4 cellular contexts compared by ENCODE assay signal in the genomic region with DNA sequence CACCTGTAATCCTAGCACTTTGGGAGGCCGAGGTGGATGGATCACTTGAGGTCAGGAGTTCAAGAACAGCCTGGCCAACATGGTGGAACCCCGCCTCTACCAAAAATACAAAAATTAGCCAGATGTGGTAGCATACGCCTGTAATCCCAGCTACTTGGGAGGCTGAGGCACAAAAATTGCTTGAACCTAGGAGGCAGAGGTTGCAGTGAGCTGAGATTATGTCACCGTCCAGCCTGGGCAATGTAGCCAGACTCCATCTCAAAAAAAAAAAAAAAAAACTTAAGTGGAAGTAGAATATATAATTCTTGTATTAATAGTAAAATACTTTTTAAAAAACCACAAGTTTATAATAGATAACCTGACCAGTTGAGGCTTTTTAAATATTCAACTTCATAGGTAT. TPM values are rescaled to one million over a fixed set of nuclear protein-coding genes. Genes with fewer than 3 reads are reported as not detected.
"Had no signal": no experiment of that assay in that cellular context is flagged by ENCODE, and none has a peak within 500 bp of the region (broad histone marks: within the 10 kb centered on the region; RNA-seq: fewer than 3 reads in every experiment).

No MANE protein-coding gene starts in this region.

RNA-seq across cellular contexts. Expression of gene PLA2G12B, which starts 30.0 kb away (rescaled TPM):
- total RNA-seq: LHCN-M2, M059J, MCF 10A, NCI-H460 had no signal
